23 cellular contexts compared by ENCODE assay signal in genomic region chr3:96182756-96183155, GRCh38.
DNase-seq lines count a peak whose midpoint lies in the region; ATAC-seq and TF ChIP-seq lines count a peak whose summit lies in the region.
"Had no signal": no experiment of that assay in that cellular context is flagged by ENCODE, and none has a peak within 500 bp of the region (broad histone marks: within the 10 kb centered on the region; RNA-seq: fewer than 3 reads in every experiment).

No MANE protein-coding gene starts in this region.

- no peak overlapping the region for H3K23ac ChIP-seq in trophoblast cell (ENCODE audit: low read length)

- H2BK12ac ChIP-seq in trophoblast cell (ENCODE audit: low read length): no peak overlapping the region

- H3K14ac ChIP-seq in trophoblast cell (ENCODE audit: low read length): no peak overlapping the region

- H3K9me3 ChIP-seq in trophoblast cell (ENCODE audit: insufficient read depth, low read depth, low read length) (no peaks in the 10 kb centered on the region), tibial artery (no peaks in the 10 kb centered on the region)

- DNase-seq in H4 (ENCODE audit: low spot score) (peak; percentile 88), M059J (ENCODE audit: low read depth) (peak; percentile 40), astrocyte of the spinal cord (ENCODE audit: low read depth, low spot score) (peak; percentile 0), glomerular visceral epithelial cell (ENCODE audit: extremely low spot score) (peak; percentile 7), trophoblast cell (no peak), tibial artery (no peak)
- DNase-seq: CD4-positive, CD25-positive, alpha-beta regulatory T cell; DND-41; Karpas-422; MM.1S; NCI-H1048; NCI-H1436; NCI-H1930; NCI-H226; NCI-H510A treated with DMSO at 0.1 percent for 48 hours; NCI-H774; NK-92 treated with Interleukin-12 subunit alpha and Interleukin-12 subunit beta, amount 100 ng/mL, for 24 hours had no signal

- H2AFZ ChIP-seq in trophoblast cell (ENCODE audit: insufficient read depth, low read length, poor library complexity): no peak overlapping the region
- H2AFZ ChIP-seq: GM23338 had no signal

- TF ChIP-seq CTCF in astrocyte of the spinal cord (IDR thresholded peaks at IDR 0.05; ENCODE audit: low read depth, low read length) (no peak), tibial artery (IDR thresholded peaks at IDR 0.05) (no peak)

- ATAC-seq in HG03520 (IDR thresholded peaks at IDR 0.05; ENCODE audit: unreplicated experiment): no peak
- ATAC-seq: GM12878, GM23338, HCT116, Panc1, SK-N-SH treated with all-trans-retinoic acid at 6 μM for 48 hours had no signal

- H2BK120ac ChIP-seq in trophoblast cell (ENCODE audit: insufficient read depth, low read length, poor library complexity): no peak overlapping the region

- no peak overlapping the region for H2BK5ac ChIP-seq in trophoblast cell (ENCODE audit: low read depth, low read length, poor library complexity)

- no peak overlapping the region for H3K9ac ChIP-seq in trophoblast cell (ENCODE audit: low read length)

- no peak overlapping the region for H4K8ac ChIP-seq in trophoblast cell (ENCODE audit: low read depth, low read length)

- intact Hi-C loops in tibial artery (cut with DNase I; ENCODE audit: low total_unique reads): no loop called here

- no peak overlapping the region for H4K12ac ChIP-seq in trophoblast cell (ENCODE audit: low read depth, low read length)

- H3K27ac ChIP-seq in trophoblast cell (ENCODE audit: low read depth, low read length) (no peak overlapping the region), tibial artery (no peak overlapping the region)

- in situ Hi-C loops in astrocyte of the spinal cord (cut with HindIII; ENCODE audit: low sequenced_read_pairs): no loop called here

- H3K4me3 ChIP-seq in astrocyte of the spinal cord (ENCODE audit: low read depth, low read length) (no peak overlapping the region), trophoblast cell (ENCODE audit: low read depth, low read length) (no peak overlapping the region), tibial artery (no peak overlapping the region)
- H3K4me3 ChIP-seq: GM12878, GM23338 had no signal

- H2AK5ac ChIP-seq in trophoblast cell (ENCODE audit: low read length): no peak overlapping the region

- H3K4ac ChIP-seq in trophoblast cell (ENCODE audit: low read depth, low read length): no peak overlapping the region

- no peak overlapping the region for H3K4me2 ChIP-seq in trophoblast cell (ENCODE audit: low read length)
- H3K4me2 ChIP-seq: GM23338 had no signal

- H3K4me1 ChIP-seq in trophoblast cell (ENCODE audit: control insufficient read depth in 1 of 2, insufficient read depth in 2 of 2, low read length in 2 of 2): no peaks in the 10 kb centered on the region
- no peaks in the 10 kb centered on the region for H3K4me1 ChIP-seq in tibial artery

- no peaks in the 10 kb centered on the region for H3K79me1 ChIP-seq in trophoblast cell (ENCODE audit: low read length)

- no peaks in the 10 kb centered on the region for H3K79me2 ChIP-seq in trophoblast cell (ENCODE audit: control insufficient read depth, insufficient read depth, low read length, poor library complexity)

- no peak overlapping the region for H4K91ac ChIP-seq in trophoblast cell (ENCODE audit: low read depth, low read length)

- WGBS in trophoblast cell (ENCODE audit: extremely low coverage, insufficient coverage, insufficient read length): no CpG with 5 or more reads among the region's 1 CpG

- H3K36me3 ChIP-seq in trophoblast cell (ENCODE audit: control insufficient read depth in 1 of 2, insufficient read depth in 2 of 2, low read length in 2 of 2) (no peaks in the 10 kb centered on the region), tibial artery (no peaks in the 10 kb centered on the region)

- H3K27me3 ChIP-seq in trophoblast cell (ENCODE audit: insufficient read depth, low read length) (no peaks in the 10 kb centered on the region), tibial artery (no peaks in the 10 kb centered on the region)

- H3K18ac ChIP-seq in trophoblast cell (ENCODE audit: low read length): no peak overlapping the region

Comparison
In these comparisons a context has a peak if more than half of its experiments do, and no peak if none do; other contexts are left out.
1. DNase-seq: peak in H4 (single experiment), M059J (single experiment), astrocyte of the spinal cord (single experiment) and glomerular visceral epithelial cell (single experiment); none in trophoblast cell (0 of 2) and tibial artery (0 of 2).